ENCODE assay signal across 10 cellular contexts in the genomic region with DNA sequence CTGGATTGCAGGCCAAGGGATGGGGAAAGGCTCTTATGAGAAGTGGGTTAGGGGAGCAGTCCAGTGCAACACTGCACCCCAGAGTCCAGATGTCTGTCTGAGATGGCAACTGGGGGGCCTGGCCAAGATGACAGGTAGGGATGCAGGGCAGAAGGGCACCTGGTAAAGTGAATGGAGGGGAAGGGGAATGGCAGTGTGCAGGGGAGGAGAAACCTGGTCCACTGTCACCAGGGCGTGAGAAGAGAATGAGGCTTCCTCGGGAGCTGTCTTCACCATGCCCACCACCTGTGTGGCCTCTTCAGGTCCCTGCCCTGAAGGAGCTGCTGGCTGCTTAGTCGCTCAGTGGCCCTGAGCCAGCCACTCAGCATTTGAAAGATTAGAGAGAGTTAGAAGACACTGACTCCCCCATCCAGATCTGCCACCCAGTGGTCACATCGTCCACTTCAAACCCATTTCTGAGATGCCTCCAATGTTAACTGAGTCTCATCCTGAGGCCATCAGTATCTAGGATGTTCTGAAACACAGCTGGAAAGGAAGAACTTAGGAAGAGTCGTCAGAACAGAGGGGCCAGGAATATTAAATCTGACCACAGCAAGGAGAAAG. TPM values are rescaled to one million over a fixed set of nuclear protein-coding genes. Genes with fewer than 3 reads are reported as not detected.
DNase-seq lines count a peak whose midpoint lies in the region; ATAC-seq and TF ChIP-seq lines count a peak whose summit lies in the region.
"Had no signal": no experiment of that assay in that cellular context is flagged by ENCODE, and none has a peak within 500 bp of the region (broad histone marks: within the 10 kb centered on the region; RNA-seq: fewer than 3 reads in every experiment).

No MANE protein-coding gene starts in this region.

- TF ChIP-seq CTCF in fibroblast of mammary gland (conservative IDR thresholded peaks at IDR 0.05; ENCODE audit: control insufficient read depth, insufficient read depth, low read depth, low read length) (no peak), WTC11 (IDR thresholded peaks at IDR 0.05) (no peak)

- no peak overlapping the region for H3K9ac ChIP-seq in rectal smooth muscle tissue (ENCODE audit: low read length)

- H3K4me3 Mint-ChIP-seq in WTC11 = no peak overlapping the region

- DNase-seq in DMS79 (lab: John Stamatoyannopoulos, UW) = peak; percentile 90
- peak; percentile 16 for DNase-seq in RKO (ENCODE audit: low spot score)
- peak; percentile 31 for DNase-seq in fibroblast of mammary gland (ENCODE audit: low read depth)
- no peak for DNase-seq in dermis blood vessel endothelial cell
- no peak for DNase-seq in WTC11 (ENCODE audit: low spot score)
- no peak for DNase-seq in NCI-H187 (lab: John Stamatoyannopoulos, UW)
- DNase-seq: GOT3, SIG-M5 had no signal

- H3K27ac Mint-ChIP-seq in WTC11 = no peak overlapping the region; the same call in 1 of the 2 replicates

- H3K36me3 ChIP-seq in rectal smooth muscle tissue (ENCODE audit: control insufficient read depth, insufficient read depth, low read length) = no peaks in the 10 kb centered on the region

- no peaks in the 10 kb centered on the region for H3K36me3 Mint-ChIP-seq in WTC11

- peaks cover 2% of the 10 kb centered on the region for H3K9me3 Mint-ChIP-seq in WTC11

- POLR2A ChIA-PET in WTC11 (lab: Charles Lee) = no interaction called here

- H3K4me1 Mint-ChIP-seq in WTC11 = peaks cover 55% of the 10 kb centered on the region

- H3K4me3 ChIP-seq in fibroblast of mammary gland (ENCODE audit: control insufficient read depth, low read depth, low read length) (no peak overlapping the region), rectal smooth muscle tissue (ENCODE audit: low read length) (peak overlapping the region; percentile 2)

- no peak for ATAC-seq in WTC11
- ATAC-seq in GM19328 (IDR thresholded peaks at IDR 0.05; ENCODE audit: unreplicated experiment) = no peak

- CTCF ChIA-PET in WTC11 (lab: Charles Lee) = interaction anchor here (0.9 to 2.1 kb wide), 18 partner anchors 9 to 150 kb away, joined by 3 to 13 read pairs (median 4); no protein-coding TSS in a partner anchor

- H3K27me3 Mint-ChIP-seq in WTC11 (ENCODE audit: low read depth) = peaks cover 20% of the 10 kb centered on the region

- H3K27me3 ChIP-seq in rectal smooth muscle tissue (ENCODE audit: control insufficient read depth, insufficient read depth, low read length) = no peaks in the 10 kb centered on the region

- H3K27ac ChIP-seq in rectal smooth muscle tissue (ENCODE audit: low read depth, low read length) = peak overlapping the region; percentile 84

- H3K4me1 ChIP-seq in rectal smooth muscle tissue (ENCODE audit: control insufficient read depth, insufficient read depth, low read length) = peaks cover 36% of the 10 kb centered on the region

TF ChIP-seq in WTC11, 78 proteins besides CTCF, POLR2A, EP300 and RAD21:
- TF ChIP-seq GTF2I (CRISPR knock-in tag; conservative IDR thresholded peaks at IDR 0.05) (no peak), FOXP4 (CRISPR knock-in tag; IDR thresholded peaks at IDR 0.05) (no peak), PREB (CRISPR knock-in tag; IDR thresholded peaks at IDR 0.05; ENCODE audit: borderline replicate concordance) (no peak), FOXJ3 (CRISPR knock-in tag; IDR thresholded peaks at IDR 0.05; ENCODE audit: borderline replicate concordance) (no peak), ZBTB43 (CRISPR knock-in tag; IDR thresholded peaks at IDR 0.05) (no peak), MLX (CRISPR knock-in tag; IDR thresholded peaks at IDR 0.05) (no peak), ZNF121 (CRISPR knock-in tag; IDR thresholded peaks at IDR 0.05) (no peak), ZNF281 (CRISPR knock-in tag; IDR thresholded peaks at IDR 0.05) (no peak), HMGA2 (CRISPR knock-in tag; IDR thresholded peaks at IDR 0.05) (no peak)
- TF ChIP-seq, protein P1, sequence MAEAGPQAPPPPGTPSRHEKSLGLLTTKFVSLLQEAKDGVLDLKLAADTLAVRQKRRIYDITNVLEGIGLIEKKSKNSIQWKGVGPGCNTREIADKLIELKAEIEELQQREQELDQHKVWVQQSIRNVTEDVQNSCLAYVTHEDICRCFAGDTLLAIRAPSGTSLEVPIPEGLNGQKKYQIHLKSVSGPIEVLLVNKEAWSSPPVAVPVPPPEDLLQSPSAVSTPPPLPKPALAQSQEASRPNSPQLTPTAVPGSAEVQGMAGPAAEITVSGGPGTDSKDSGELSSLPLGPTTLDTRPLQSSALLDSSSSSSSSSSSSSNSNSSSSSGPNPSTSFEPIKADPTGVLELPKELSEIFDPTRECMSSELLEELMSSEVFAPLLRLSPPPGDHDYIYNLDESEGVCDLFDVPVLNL (CRISPR knock-in tag; IDR thresholded peaks at IDR 0.05; ENCODE audit: borderline replicate concordance, low read depth) = no peak

RNA-seq across cellular contexts. Expression of gene PLEKHG3, which starts 57.3 kb away (rescaled TPM):
- total RNA-seq in dermis blood vessel endothelial cell (9.2 and 9.4 TPM in 2 replicates), WTC11 (2021) (70.6 to 75.3 TPM (median 71.8 TPM) in 3 replicates)

Comparison
In these comparisons a context has a peak if more than half of its experiments do, and no peak if none do; other contexts are left out.
1. DNase-seq: peak in DMS79 (single experiment), RKO (single experiment) and fibroblast of mammary gland (single experiment); none in dermis blood vessel endothelial cell (single experiment), WTC11 (single experiment) and NCI-H187 (0 of 2).